Comparison of ENCODE assay signal across 17 cellular contexts in the genomic region with DNA sequence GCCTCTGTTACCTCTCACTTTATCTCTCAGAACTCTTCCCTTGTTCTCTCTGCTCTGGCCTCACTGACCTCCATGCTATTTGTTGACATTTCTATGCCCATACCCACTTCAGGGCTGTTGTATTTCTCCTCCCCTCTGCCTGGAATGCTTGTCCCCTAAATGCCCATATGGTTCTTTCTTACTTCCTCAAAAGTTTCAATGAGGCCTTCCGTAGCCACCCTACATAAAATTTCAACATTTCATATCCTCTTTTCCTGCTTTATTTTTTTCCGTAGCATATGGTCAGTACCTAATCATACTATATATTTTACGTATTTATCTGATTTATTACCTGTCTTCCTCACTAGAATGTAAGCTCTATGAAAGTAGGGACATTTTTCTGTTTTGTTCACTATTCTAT. TPM values are rescaled to one million over a fixed set of nuclear protein-coding genes. Genes with fewer than 3 reads are reported as not detected.
DNase-seq lines count a peak whose midpoint lies in the region; ATAC-seq and TF ChIP-seq lines count a peak whose summit lies in the region.
"Had no signal": no experiment of that assay in that cellular context is flagged by ENCODE, and none has a peak within 500 bp of the region (broad histone marks: within the 10 kb centered on the region; RNA-seq: fewer than 3 reads in every experiment).

No MANE protein-coding gene starts in this region.

- no peak for TF ChIP-seq CTCF in left ventricle myocardium inferior (IDR thresholded peaks at IDR 0.05; ENCODE audit: borderline replicate concordance)
- TF ChIP-seq CTCF in neutrophil (IDR thresholded peaks at IDR 0.05): no peak
- TF ChIP-seq CTCF in GM13976 (IDR thresholded peaks at IDR 0.05; ENCODE audit: borderline replicate concordance, control extremely low read depth, extremely low read depth, insufficient read depth, missing control alignments): no peak

- no peak overlapping the region for H3K4me3 ChIP-seq in left ventricle myocardium inferior
- no peak overlapping the region for H3K4me3 ChIP-seq in neutrophil (ENCODE audit: low read depth in 1 of 2, low read length in 1 of 2)
- H3K4me3 ChIP-seq: BLaER1 had no signal

- in situ Hi-C loops in GM13976 (cut with MboI; ENCODE audit: low sequenced_read_pairs, unreplicated experiment): no loop called here

- no peak for DNase-seq in left ventricle myocardium inferior
- DNase-seq in left cardiac atrium: no peak
- DNase-seq in MV-4-11 (lab: John Stamatoyannopoulos, UW): peak; percentile 71
- peak; percentile 33 for DNase-seq in SKM-1 (lab: John Stamatoyannopoulos, UW; ENCODE audit: unreplicated experiment)
- no peak for DNase-seq in NCI-H2196 (lab: John Stamatoyannopoulos, UW; ENCODE audit: unreplicated experiment)
- DNase-seq in GM13976 (ENCODE audit: low spot score): no peak
- DNase-seq: HFFc6; NCI-H1694 treated with DMSO at 0.1 percent for 48 hours; NCI-H510A; NCI-H748 treated with DMSO at 0.1 percent for 48 hours; NK-92 treated with Interleukin-12 subunit alpha and Interleukin-12 subunit beta, amount 100 ng/mL, for 24 hours; T-cell had no signal

- intact Hi-C loops in left ventricle myocardium inferior (cut with micrococcal nuclease): no loop called here
- intact Hi-C loops in left cardiac atrium (cut with DNase I): no loop called here

- H3K27ac ChIP-seq in left ventricle myocardium inferior (replicated peaks) (peak overlapping the region; percentile 28), neutrophil (peak overlapping the region; percentile 53)
- H3K27ac ChIP-seq: BLaER1 had no signal

- no peaks in the 10 kb centered on the region for H3K9me3 ChIP-seq in left ventricle myocardium inferior (replicated peaks)
- no peaks in the 10 kb centered on the region for H3K9me3 ChIP-seq in neutrophil
- H3K9me3 ChIP-seq: BLaER1 had no signal

- H3K27me3 ChIP-seq in left ventricle myocardium inferior (ENCODE audit: low read depth) (no peaks in the 10 kb centered on the region), neutrophil (no peaks in the 10 kb centered on the region)
- H3K27me3 ChIP-seq: BLaER1 had no signal

- H3K4me1 ChIP-seq in left ventricle myocardium inferior: peaks cover 5% of the 10 kb centered on the region
- H3K4me1 ChIP-seq in neutrophil (ENCODE audit: control insufficient read depth in 1 of 2, insufficient read depth in 1 of 2, low read depth in 1 of 2, low read length in 1 of 2): peaks cover 22 to 28% of the 10 kb centered on the region in 2 experiments

- H3K36me3 ChIP-seq in left ventricle myocardium inferior (peaks cover 52% of the 10 kb centered on the region), neutrophil (peaks cover 50% of the 10 kb centered on the region)

- ATAC-seq in left cardiac atrium: no peak
- ATAC-seq in HG03439 (IDR thresholded peaks at IDR 0.05; ENCODE audit: unreplicated experiment): no peak
- ATAC-seq: T-cell had no signal

RNA-seq across cellular contexts. Expression of gene ZYG11A, which starts 47.1 kb away (rescaled TPM):
- total RNA-seq in left ventricle myocardium inferior (not detected), left cardiac atrium (not detected)
- total RNA-seq: MCF 10A, SK-MEL-5 had no signal

Comparison
In these comparisons a context has a peak if more than half of its experiments do, and no peak if none do; other contexts are left out.
1. DNase-seq: peak in MV-4-11 (single experiment) and SKM-1 (single experiment); none in left ventricle myocardium inferior (single experiment), left cardiac atrium (single experiment), NCI-H2196 (single experiment) and GM13976 (single experiment).